ENCODE assay signal across 16 cellular contexts in the genomic region with DNA sequence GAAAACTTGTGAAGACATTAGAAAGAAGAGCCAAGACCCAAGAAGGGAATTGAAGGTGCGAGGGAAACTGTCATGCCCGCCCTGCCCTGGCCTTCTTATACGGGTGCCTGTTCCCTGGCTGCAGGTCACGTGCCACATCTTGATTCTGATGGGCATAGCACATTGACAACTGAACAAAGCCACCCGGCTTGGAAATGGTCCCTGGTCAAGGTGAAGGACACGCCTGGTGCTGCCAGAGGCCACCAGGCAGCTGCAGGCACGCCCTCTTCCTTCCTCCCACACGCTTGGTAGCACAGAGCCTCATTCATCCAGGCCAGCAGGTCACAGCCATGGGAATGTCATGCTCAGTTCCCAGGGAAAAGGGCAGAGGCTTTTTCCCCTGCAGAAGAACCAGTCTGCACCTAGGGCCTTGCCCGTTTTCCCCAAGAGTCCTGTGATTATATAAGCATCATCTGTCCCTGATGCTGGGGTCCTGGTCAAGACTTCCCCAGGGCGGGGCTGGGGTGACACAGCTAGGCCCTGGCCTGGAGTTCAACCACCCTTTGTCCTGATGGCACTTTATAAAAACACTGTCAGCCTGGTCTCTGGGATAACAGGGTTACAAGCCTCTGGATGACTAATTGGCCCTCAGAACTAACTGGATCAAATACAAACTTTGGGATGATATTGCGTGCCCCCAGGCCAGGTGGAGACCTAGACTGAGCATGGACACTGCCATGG. TPM values are rescaled to one million over a fixed set of nuclear protein-coding genes. Genes with fewer than 3 reads are reported as not detected.
DNase-seq lines count a peak whose midpoint lies in the region; ATAC-seq and TF ChIP-seq lines count a peak whose summit lies in the region.
"Had no signal": no experiment of that assay in that cellular context is flagged by ENCODE, and none has a peak within 500 bp of the region (broad histone marks: within the 10 kb centered on the region; RNA-seq: fewer than 3 reads in every experiment).

No MANE protein-coding gene starts in this region.

- H3K9ac ChIP-seq in PC-3 (ENCODE audit: low read length): no peak overlapping the region
- H3K9ac ChIP-seq: KMS-11 had no signal

- CTCF ChIA-PET in PC-3 (lab: Charles Lee): no interaction called here

- no peak overlapping the region for H2AFZ ChIP-seq in PC-3 (ENCODE audit: low read length)

- no peak overlapping the region for H3K27ac ChIP-seq in PC-3 (ENCODE audit: low read length)
- H3K27ac ChIP-seq in gastroesophageal sphincter: peak overlapping the region in 3 of 4 donors; percentile 85 to 92 (median 87)
- peak overlapping the region in 3 of 4 donors; percentile 9 to 34 (median 34) for H3K27ac ChIP-seq in transverse colon
- H3K27ac ChIP-seq: KMS-11, lower lobe of right lung had no signal

- H3F3A ChIP-seq in PC-3 (ENCODE audit: low read length, unreplicated experiment): no peaks in the 10 kb centered on the region

- H3K4me3 Mint-ChIP-seq in nephron progenitor cell: no peak overlapping the region
- H3K4me3 Mint-ChIP-seq: CD8-positive, alpha-beta memory T cell; stimulated activated naive CD8-positive, alpha-beta T cell treated with anti-CD3 and anti-CD28 coated beads, Interleukin-15, Interleukin-2, amounts not matched to agents 100 ng/mL and 50 ng/mL, for 24 hours had no signal

- TF ChIP-seq POLR2A in gastroesophageal sphincter (IDR thresholded peaks at IDR 0.05): no peak
- no peak for TF ChIP-seq POLR2A in transverse colon (IDR thresholded peaks at IDR 0.05)

- in situ Hi-C loops in transverse colon (cut with MboI; ENCODE audit: low pct_ligation_motif_present in 1 of 4, low pct_unique_long_range_greater_than_20kb in 1 of 4, low sequenced_read_pairs in 3 of 4): loop anchor here (5.0 to 25.0 kb wide), 5 partner anchors 131 to 304 kb away; partner anchors contain the start of genes CAB39L (in 1 of the 4) and SETDB2 (in 1 of the 4)

- H3K27me3 Mint-ChIP-seq in nephron progenitor cell (ENCODE audit: low read depth, poor library complexity): peaks cover 9% of the 10 kb centered on the region
- H3K27me3 Mint-ChIP-seq: CD8-positive, alpha-beta memory T cell; stimulated activated naive CD8-positive, alpha-beta T cell treated with anti-CD3 and anti-CD28 coated beads, Interleukin-15, Interleukin-2, amounts not matched to agents 100 ng/mL and 50 ng/mL, for 24 hours had no signal

- no peaks in the 10 kb centered on the region for H3K36me3 Mint-ChIP-seq in nephron progenitor cell (ENCODE audit: low read depth)

- TF ChIP-seq CTCF in PC-3 (conservative IDR thresholded peaks at IDR 0.05; ENCODE audit: low read depth, low read length) (no peak), gastroesophageal sphincter (IDR thresholded peaks at IDR 0.05) (no peak), nephron progenitor cell (IDR thresholded peaks at IDR 0.05) (no peak), transverse colon (IDR thresholded peaks at IDR 0.05) (no peak), BE2C (IDR thresholded peaks at IDR 0.05; ENCODE audit: low read depth, low read length) (no peak)

- H3K79me2 ChIP-seq in PC-3 (ENCODE audit: low read length): no peaks in the 10 kb centered on the region

- TF ChIP-seq EP300 in gastroesophageal sphincter (IDR thresholded peaks at IDR 0.05) (no peak), transverse colon (IDR thresholded peaks at IDR 0.05; ENCODE audit: low read depth) (no peak)

- H3K4me2 ChIP-seq in PC-3 (ENCODE audit: low read length): no peak overlapping the region
- H3K4me2 ChIP-seq: KMS-11 had no signal

- 69 to 73% methylated on average over 2 to 3 of the region's 11 CpGs for whole genome bisulfite sequencing in gastroesophageal sphincter (ENCODE audit: low coverage in 1 of 2), 2 donors
- WGBS in transverse colon (ENCODE audit: low coverage in 1 of 2), 2 donors: 50 to 63% methylated on average over 2 to 11 of the region's 11 CpGs

- no peaks in the 10 kb centered on the region for H3K9me3 ChIP-seq in PC-3 (ENCODE audit: low read length)
- H3K9me3 ChIP-seq in gastroesophageal sphincter: no peaks in the 10 kb centered on the region
- H3K9me3 ChIP-seq in transverse colon: no peaks in the 10 kb centered on the region
- no peaks in the 10 kb centered on the region for H3K9me3 ChIP-seq in BE2C
- H3K9me3 ChIP-seq: lower lobe of right lung had no signal

- no peak overlapping the region for H3K4me3 ChIP-seq in PC-3 (ENCODE audit: low read length)
- no peak overlapping the region for H3K4me3 ChIP-seq in gastroesophageal sphincter
- H3K4me3 ChIP-seq in transverse colon: no peak overlapping the region
- H3K4me3 ChIP-seq in BE2C (ENCODE audit: low read depth, low read length): no peak overlapping the region
- H3K4me3 ChIP-seq: lower lobe of right lung had no signal

- POLR2A ChIA-PET in PC-3 (lab: Charles Lee; ENCODE audit: unreplicated experiment): no interaction called here

- H3K4me1 ChIP-seq in PC-3 (ENCODE audit: insufficient read depth, low read length): peaks cover 6% of the 10 kb centered on the region; the same call in 1 of the 2 replicates
- peaks cover 4 to 86% (median 28%) of the 10 kb centered on the region in 3 donors for H3K4me1 ChIP-seq in gastroesophageal sphincter
- peaks cover 7 to 21% (median 11%) of the 10 kb centered on the region in 4 donors for H3K4me1 ChIP-seq in transverse colon
- H3K4me1 ChIP-seq in BE2C: no peaks in the 10 kb centered on the region

- no peak overlapping the region for H3K27ac Mint-ChIP-seq in nephron progenitor cell
- H3K27ac Mint-ChIP-seq: stimulated activated naive CD8-positive, alpha-beta T cell treated with anti-CD3 and anti-CD28 coated beads, Interleukin-15, Interleukin-2, amounts not matched to agents 100 ng/mL and 50 ng/mL, for 24 hours had no signal

- DNase-seq in PC-3 (no peak), nephron progenitor cell (peak; percentile 46), transverse colon (no peak), BE2C (no peak)
- DNase-seq: activated T-cell treated with anti-CD3 and anti-CD28 coated beads, Interleukin-2, amount 50 U/mL, for 48 hours; aorta; CD8-positive, alpha-beta memory T cell; lower lobe of right lung; NCI-H2107; NK-92 treated with Interleukin-12 subunit alpha and Interleukin-12 subunit beta, amount 100 ng/mL, for 24 hours; SW 1271 had no signal

- H3K27me3 ChIP-seq in PC-3 (ENCODE audit: low read length): no peaks in the 10 kb centered on the region
- no peaks in the 10 kb centered on the region for H3K27me3 ChIP-seq in gastroesophageal sphincter
- H3K27me3 ChIP-seq in transverse colon: no peaks in the 10 kb centered on the region
- H3K27me3 ChIP-seq in BE2C: no peaks in the 10 kb centered on the region

- peak; percentile 48 for ATAC-seq in PC-3
- no peak for ATAC-seq in gastroesophageal sphincter
- ATAC-seq in GM19324 (IDR thresholded peaks at IDR 0.05; ENCODE audit: low FRiP score, unreplicated experiment): no peak
- ATAC-seq in HG02885 (IDR thresholded peaks at IDR 0.05; ENCODE audit: poor library complexity, unreplicated experiment): no peak
- ATAC-seq: lower lobe of right lung had no signal

- no peaks in the 10 kb centered on the region for H3K9me2 ChIP-seq in PC-3 (replicated peaks; ENCODE audit: low read length)

- H4K20me1 ChIP-seq in PC-3 (ENCODE audit: low read length): no peaks in the 10 kb centered on the region

- H3K9me3 Mint-ChIP-seq in nephron progenitor cell: no peaks in the 10 kb centered on the region
- H3K9me3 Mint-ChIP-seq: CD8-positive, alpha-beta memory T cell; stimulated activated naive CD8-positive, alpha-beta T cell treated with anti-CD3 and anti-CD28 coated beads, Interleukin-15, Interleukin-2, amounts not matched to agents 100 ng/mL and 50 ng/mL, for 24 hours had no signal

- intact Hi-C loops in PC-3 (cut with micrococcal nuclease) (no loop called here), transverse colon (cut with DNase I; ENCODE audit: low total_unique reads) (loop anchor here (10.0 kb wide), 1 partner anchor 301 kb away; no protein-coding TSS in a partner anchor)

- peaks cover 73% of the 10 kb centered on the region for H3K4me1 Mint-ChIP-seq in nephron progenitor cell

- H3K36me3 ChIP-seq in PC-3 (ENCODE audit: low read depth, low read length) (no peaks in the 10 kb centered on the region), gastroesophageal sphincter (no peaks in the 10 kb centered on the region), transverse colon (no peaks in the 10 kb centered on the region), BE2C (no peaks in the 10 kb centered on the region)
- H3K36me3 ChIP-seq: lower lobe of right lung had no signal

- no TSS peak for BruUV-seq in PC-3 (replicated peaks; lab: Mats Ljungman, UMichigan)

RNA-seq across cellular contexts. Expression of gene CDADC1, which starts 56.0 kb away (rescaled TPM):
- 3.7 and 17.6 TPM in 2 replicates for total RNA-seq in PC-3 (2014; rRNA removed)
- 1 to 10 TPM; 5.8 to 9.3 (median 6.7) TPM for total RNA-seq in gastroesophageal sphincter
- total RNA-seq in transverse colon: 1 to 10 TPM in 3 of 4 donors, under 1 TPM in 1; 0.75 to 7.9 (median 3.9) TPM
- 8.2 TPM for polyA plus RNA-seq in BE2C (2012; ENCODE audit: insufficient read depth, insufficient read length, low read depth)
